ENCODE assay signal across 8 cellular contexts in genomic region chr1:156213644-156213966, GRCh38. TPM values are rescaled to one million over a fixed set of nuclear protein-coding genes. Genes with fewer than 3 reads are reported as not detected.
DNase-seq lines count a peak whose midpoint lies in the region; ATAC-seq and TF ChIP-seq lines count a peak whose summit lies in the region.

No MANE protein-coding gene starts in this region.

- H3K4me3 Mint-ChIP-seq in activated CD8-positive, alpha-beta T cell treated with anti-CD3 and anti-CD28 coated beads for 36 hours, result peak overlapping the region; percentile 96

- CTCF ChIA-PET in activated CD8-positive, alpha-beta T cell treated with anti-CD3 and anti-CD28 coated beads for 36 hours (lab: Charles Lee), result interaction anchor here (0.8 to 6.0 kb wide), 9 partner anchors 11 to 117 kb away, joined by 3 to 61 read pairs (median 6); partner anchors contain the start of gene SLC25A44

- peaks cover 57% of the 10 kb centered on the region for H3K36me3 Mint-ChIP-seq in activated CD8-positive, alpha-beta T cell treated with anti-CD3 and anti-CD28 coated beads for 36 hours (ENCODE audit: low read depth)

- H3K4me1 ChIP-seq in HAP-1 (peaks cover 15% of the 10 kb centered on the region), iPS DF 6.9 (ENCODE audit: control insufficient read depth, insufficient read depth, low read length) (no peaks in the 10 kb centered on the region), spleen (peaks cover 27 to 64% (median 44%) of the 10 kb centered on the region in 6 donors)

- H3K9me3 ChIP-seq in HAP-1 (no peaks in the 10 kb centered on the region), iPS DF 6.9 (ENCODE audit: control insufficient read depth, insufficient read depth, low read length) (no peaks in the 10 kb centered on the region), spleen (no peaks in the 10 kb centered on the region)

- no peak for DNase-seq in HAP-1 (ENCODE audit: low spot score in 2 of 2)
- no peak for DNase-seq in activated CD8-positive, alpha-beta T cell treated with anti-CD3 and anti-CD28 coated beads for 36 hours
- DNase-seq in iPS DF 6.9 (ENCODE audit: low read depth, low spot score), result no peak
- DNase-seq in spleen, result no peak
- no peak for DNase-seq in glomerular visceral epithelial cell (ENCODE audit: extremely low spot score)
- DNase-seq in OCI-M1 (lab: John Stamatoyannopoulos, UW), result no peak
- DNase-seq in middle frontal gyrus (ENCODE audit: extremely low spot score, low spot score), result no peak

- peaks cover 41% of the 10 kb centered on the region for H3K4me1 Mint-ChIP-seq in activated CD8-positive, alpha-beta T cell treated with anti-CD3 and anti-CD28 coated beads for 36 hours (ENCODE audit: low read depth)

- H3K9me3 Mint-ChIP-seq in activated CD8-positive, alpha-beta T cell treated with anti-CD3 and anti-CD28 coated beads for 36 hours, result peaks cover 2% of the 10 kb centered on the region

- peaks cover 38% of the 10 kb centered on the region for H3K36me3 ChIP-seq in HAP-1 (replicated peaks)
- H3K36me3 ChIP-seq in iPS DF 6.9 (ENCODE audit: control insufficient read depth, insufficient read depth, low read length), result peaks cover 4% of the 10 kb centered on the region
- H3K36me3 ChIP-seq in spleen, result peaks cover 0 to 63% (median 13%) of the 10 kb centered on the region in 6 donors

- H3K27ac Mint-ChIP-seq in activated CD8-positive, alpha-beta T cell treated with anti-CD3 and anti-CD28 coated beads for 36 hours, result peak overlapping the region; percentile 98

- WGBS in iPS DF 6.9 (ENCODE audit: insufficient coverage, insufficient read length), result no CpG with 5 or more reads among the region's 11 CpGs
- 21 to 30% (median 26%) methylated on average over 11 of the region's 11 CpGs for WGBS in spleen, 5 donors

- H3K27ac ChIP-seq in iPS DF 6.9 (ENCODE audit: low read length) (no peak overlapping the region), spleen (peak overlapping the region; percentile 93 to 99 (median 98))

- no peaks in the 10 kb centered on the region for H3K27me3 ChIP-seq in HAP-1 (ENCODE audit: low read depth)
- H3K27me3 ChIP-seq in iPS DF 6.9 (ENCODE audit: control insufficient read depth, insufficient read depth, low read length), result no peaks in the 10 kb centered on the region
- no peaks in the 10 kb centered on the region for H3K27me3 ChIP-seq in spleen (replicated peaks in 1 of 7)

- in situ Hi-C loops in HAP-1 (cut with MboI; ENCODE audit: low sequenced_read_pairs), result no loop called here

- POLR2A ChIA-PET in activated CD8-positive, alpha-beta T cell treated with anti-CD3 and anti-CD28 coated beads for 36 hours (lab: Charles Lee), result interaction anchor here (0.8 to 9.6 kb wide), 18 partner anchors 10 to 273 kb away, joined by 3 to 177 read pairs (median 4); partner anchors contain the start of genes SLC25A44 and SMG5

- no peaks in the 10 kb centered on the region for H3K27me3 Mint-ChIP-seq in activated CD8-positive, alpha-beta T cell treated with anti-CD3 and anti-CD28 coated beads for 36 hours

- intact Hi-C loops in activated CD8-positive, alpha-beta T cell treated with anti-CD3 and anti-CD28 coated beads for 36 hours (cut with micrococcal nuclease), result no loop called here
- intact Hi-C loops in spleen (cut with DNase I; ENCODE audit: low total_unique reads), result no loop called here

- H3K4me3 ChIP-seq in HAP-1 (peak overlapping the region; percentile 62), iPS DF 6.9 (ENCODE audit: low read length) (peak overlapping the region; percentile 62; the same call in 1 of the 2 replicates), spleen (peak overlapping the region; percentile 38 to 82 (median 57))

- TF ChIP-seq CTCF in activated CD8-positive, alpha-beta T cell treated with anti-CD3 and anti-CD28 coated beads for 36 hours (IDR thresholded peaks at IDR 0.05), result no peak
- TF ChIP-seq CTCF in spleen (IDR thresholded peaks at IDR 0.05 in 8 of 11, conservative IDR thresholded peaks at IDR 0.05 in 3 of 11), result no peak

- no peak for TF ChIP-seq POLR2A in spleen (IDR thresholded peaks at IDR 0.05)

- ATAC-seq in activated CD8-positive, alpha-beta T cell treated with anti-CD3 and anti-CD28 coated beads for 36 hours, result no peak
- ATAC-seq in HG02884 (IDR thresholded peaks at IDR 0.05; ENCODE audit: unreplicated experiment), result no peak

RNA-seq across cellular contexts. Expression of gene PMF1, which starts 0.8 kb away (rescaled TPM):
- 10 to 100 TPM; 89.4 to 93.7 TPM for total RNA-seq in activated CD8-positive, alpha-beta T cell treated with anti-CD3 and anti-CD28 coated beads for 36 hours
- 10 to 100 TPM; 43.8 to 74.0 (median 59.5) TPM for total RNA-seq in spleen
- polyA plus RNA-seq in spleen, result 10 to 100 TPM; 66.3 to 97.6 (median 79.3) TPM

RNA-seq across cellular contexts. Expression of gene SLC25A44, which starts 19.7 kb away (rescaled TPM):
- total RNA-seq in activated CD8-positive, alpha-beta T cell treated with anti-CD3 and anti-CD28 coated beads for 36 hours, result 10 to 100 TPM; 41.9 to 43.0 TPM
- total RNA-seq in spleen, result 10 to 100 TPM; 22.8 to 32.7 (median 29.0) TPM
- 1 to 10 TPM; 4.8 to 8.4 (median 6.2) TPM for polyA plus RNA-seq in spleen

RNA-seq across cellular contexts. Expression of gene BGLAP, which starts 28.4 kb away (rescaled TPM):
- 1 to 10 TPM; 2.2 to 2.5 TPM for total RNA-seq in activated CD8-positive, alpha-beta T cell treated with anti-CD3 and anti-CD28 coated beads for 36 hours
- 1 to 10 TPM; 1.8 to 6.0 (median 2.5) TPM for total RNA-seq in spleen
- 1 to 10 TPM; 1.7 to 2.4 (median 2.4) TPM for polyA plus RNA-seq in spleen

RNA-seq across cellular contexts. Expression of gene PAQR6, which starts 34.3 kb away (rescaled TPM):
- total RNA-seq in activated CD8-positive, alpha-beta T cell treated with anti-CD3 and anti-CD28 coated beads for 36 hours, result 1 to 10 TPM; 4.7 to 5.0 TPM
- total RNA-seq in spleen, result 1 to 10 TPM in 6 of 7 donors, under 1 TPM in 1; 0.94 to 4.0 (median 1.8) TPM
- polyA plus RNA-seq in spleen, result 1 to 10 TPM in 2 of 3 donors, under 1 TPM in 1; 0.80 to 2.3 (median 2.2) TPM
